Comparison of ENCODE assay signal across 1 cellular context in the genomic region with DNA sequence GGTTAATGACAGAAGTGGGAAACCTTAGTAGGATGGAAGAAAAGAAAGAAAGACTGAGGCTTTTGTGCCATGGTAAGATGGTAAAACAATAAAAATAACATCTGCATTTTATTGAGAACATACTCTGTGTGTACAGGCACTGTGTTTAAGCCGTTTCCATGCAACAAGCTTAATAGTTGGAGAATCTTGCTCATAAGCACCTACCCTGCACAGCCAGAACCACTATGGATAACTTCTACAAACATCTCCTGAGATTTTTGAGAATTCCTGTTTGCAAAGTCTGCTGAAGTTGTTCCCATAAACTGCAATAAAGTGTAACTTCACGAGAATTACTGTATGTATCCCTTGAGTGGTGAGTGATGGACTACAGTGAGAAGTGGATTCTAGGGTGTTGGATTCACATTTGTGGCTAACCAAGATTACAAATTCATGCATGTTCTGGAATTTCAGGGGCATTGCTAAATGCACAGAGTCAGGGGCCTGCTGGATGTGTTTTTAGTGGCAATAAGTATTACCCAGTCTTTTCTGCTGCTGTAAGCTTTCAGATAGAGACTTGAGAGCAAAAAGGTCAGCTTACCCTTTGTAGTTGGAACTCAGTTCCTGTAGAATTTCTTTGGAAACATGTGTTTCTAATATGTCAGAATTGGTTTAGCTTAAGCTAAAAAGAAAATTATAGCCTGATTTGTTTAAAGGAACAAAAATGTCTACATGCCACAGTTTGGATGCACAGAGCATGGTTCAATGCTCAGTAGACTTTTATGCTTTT.
TF ChIP-seq lines count a peak whose summit lies in the region.

No MANE protein-coding gene starts in this region.

TF ChIP-seq in IMR-90, 13 proteins besides CTCF, POLR2A, EP300 and RAD21 (continued from another document):
- TF ChIP-seq MXI1 (IDR thresholded peaks at IDR 0.05; ENCODE audit: borderline replicate concordance, low read depth, low read length) = no peak
- TF ChIP-seq CHD1 (IDR thresholded peaks at IDR 0.05; ENCODE audit: low read depth, low read length) = no peak
- TF ChIP-seq SMC3 (IDR thresholded peaks at IDR 0.05; ENCODE audit: low read depth, low read length) = no peak
- TF ChIP-seq CEBPB (IDR thresholded peaks at IDR 0.05; ENCODE audit: low read depth, low read length) = no peak
- no peak for TF ChIP-seq RFX5 (IDR thresholded peaks at IDR 0.05; ENCODE audit: low read depth, low read length)
